In genomic region chr15:49200347-49200746, GRCh38 we compare ENCODE assay signal across 9 cellular contexts.
"Had no signal": no experiment of that assay in that cellular context is flagged by ENCODE, and none has a peak within 500 bp of the region (broad histone marks: within the 10 kb centered on the region; RNA-seq: fewer than 3 reads in every experiment).

No MANE protein-coding gene starts in this region.

- H3K9ac ChIP-seq: GM23248 had no signal

- H3K27ac ChIP-seq: GM23248, HL-60 had no signal

- H3K4me3 Mint-ChIP-seq: HFFc6, IgD-negative memory B cell had no signal

- H2AFZ ChIP-seq: GM23248 had no signal

- ATAC-seq: HCT116, HepG2 had no signal

- DNase-seq: GOT3, H7, HFFc6 had no signal

- H3K27me3 Mint-ChIP-seq: IgD-negative memory B cell had no signal

- H3K27ac Mint-ChIP-seq: IgD-negative memory B cell had no signal

- H3K9me3 ChIP-seq: HAP-1 had no signal

- H3K4me3 ChIP-seq: GM23248, HAP-1 had no signal

- FAIRE-seq: HepG2 had no signal

- H3K4me1 ChIP-seq: HAP-1 had no signal

- H3K9me3 Mint-ChIP-seq: HFFc6 had no signal
